In the genomic region with DNA sequence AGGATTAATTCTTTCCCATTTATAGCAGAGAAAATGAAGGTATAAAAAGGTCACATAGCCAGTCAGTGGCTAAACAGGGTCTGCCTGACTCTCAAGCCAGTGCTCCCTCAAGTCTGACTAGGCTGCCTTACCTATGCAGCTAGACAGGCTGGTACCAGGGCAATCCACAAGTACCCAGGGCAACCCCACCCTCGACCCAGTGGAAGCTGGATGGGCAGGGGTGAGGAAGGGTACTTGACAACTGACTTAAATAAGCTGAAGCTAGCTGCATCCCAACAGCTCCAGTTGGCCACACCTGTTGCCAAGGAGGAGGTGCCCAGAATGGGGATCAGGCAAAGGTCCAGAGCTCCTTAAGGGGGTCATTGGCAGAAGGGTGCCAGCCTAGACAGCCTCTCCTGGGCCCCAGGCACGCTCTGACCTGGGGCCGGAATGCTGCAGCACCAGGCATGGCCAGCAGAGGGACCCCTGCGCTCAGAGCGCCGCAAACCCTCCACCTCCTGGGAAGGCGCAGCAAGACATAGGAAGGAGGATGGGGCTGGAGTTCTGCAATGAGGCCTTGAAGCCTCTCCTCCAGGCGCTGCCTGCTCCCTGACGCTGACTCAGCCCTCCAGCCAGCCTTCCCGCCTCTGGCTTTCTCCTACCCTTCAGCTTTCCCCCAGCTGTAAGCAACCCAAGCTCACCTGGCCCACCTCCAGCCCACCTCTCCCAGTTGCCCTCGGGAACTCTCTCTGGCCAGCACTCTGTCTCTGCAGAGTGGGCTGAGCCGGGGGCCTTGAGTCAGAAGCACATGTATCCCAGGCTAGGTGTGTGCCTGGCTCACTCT, we compare ENCODE assay signal across 8 cellular contexts. TPM values are rescaled to one million over a fixed set of nuclear protein-coding genes. Genes with fewer than 3 reads are reported as not detected.
DNase-seq lines count a peak whose midpoint lies in the region; ATAC-seq and TF ChIP-seq lines count a peak whose summit lies in the region.

No MANE protein-coding gene starts in this region.

- H3K9ac ChIP-seq in HUES64 (ENCODE audit: low read depth, low read length) = peak overlapping the region; percentile 16; the same call in 1 of the 2 replicates

- no peak overlapping the region for H3K4me3 ChIP-seq in HUES64 (ENCODE audit: low read length)
- H3K4me3 ChIP-seq in testis = no peak overlapping the region

- DNase-seq in Daoy (ENCODE audit: low read depth) = peak; percentile 83
- peak; percentile 91 for DNase-seq in RWPE1 (ENCODE audit: low spot score)
- DNase-seq in activated gamma-delta T cell treated with Interleukin-2 at 50 U/mL for 16 hours = peak; percentile 60
- DNase-seq in foreskin melanocyte = peak; percentile 37
- peak; percentile 14 for DNase-seq in occipital lobe (lab: John Stamatoyannopoulos, UW)
- DNase-seq in testis = peak; percentile 83

- intact Hi-C loops in testis (cut with DNase I; ENCODE audit: low total_unique reads) = no loop called here

- CTCF ChIA-PET in RWPE1 (lab: Yijun Ruan, JAX) = interaction anchor here (0.6 to 4.2 kb wide), 29 partner anchors 10 to 961 kb away, joined by 3 to 56 read pairs (median 4); partner anchors contain the start of gene CD300LG

- no peaks in the 10 kb centered on the region for H3K27me3 ChIP-seq in HUES64 (ENCODE audit: insufficient read depth, low read length)
- H3K27me3 ChIP-seq in testis = no peaks in the 10 kb centered on the region

- TF ChIP-seq POLR2A in testis (IDR thresholded peaks at IDR 0.05) (no peak), GM18505 (IDR thresholded peaks at IDR 0.05; ENCODE audit: borderline replicate concordance, extremely low read depth, insufficient read depth, insufficient read length) (no peak)

- POLR2A ChIA-PET in RWPE1 (lab: Yijun Ruan, JAX; ENCODE audit: low non-redundant PET) = interaction anchor here (0.6 kb wide), 1 partner anchor 526 kb away, joined by 4 read pairs; no protein-coding TSS in a partner anchor

- H3K36me3 ChIP-seq in HUES64 (ENCODE audit: insufficient read depth, low read length) = no peaks in the 10 kb centered on the region
- no peaks in the 10 kb centered on the region for H3K36me3 ChIP-seq in testis (ENCODE audit: low read depth, missing control alignments)

- peak overlapping the region; percentile 26; the same call in 1 of the 2 replicates for H3K27ac ChIP-seq in HUES64 (ENCODE audit: low read depth, low read length)
- peak overlapping the region; percentile 57 for H3K27ac ChIP-seq in RWPE1
- peak overlapping the region in 1 of 2 donors; percentile 18 for H3K27ac ChIP-seq in testis

- WGBS in HUES64 = 20% methylated on average over 12 of the region's 12 CpGs
- WGBS in testis, 2 donors = 19 to 46% methylated on average over 4 to 11 of the region's 12 CpGs

- H3K9me3 ChIP-seq in HUES64 (ENCODE audit: insufficient read depth, low read depth, low read length) = no peaks in the 10 kb centered on the region
- no peaks in the 10 kb centered on the region for H3K9me3 ChIP-seq in testis

- TF ChIP-seq CTCF in RWPE1 (conservative IDR thresholded peaks at IDR 0.05; ENCODE audit: low read depth) (peak; percentile 98), testis (IDR thresholded peaks at IDR 0.05) (peak; percentile 82 to 95 (median 94))

- no peak for ATAC-seq in GM18505 (IDR thresholded peaks at IDR 0.05; ENCODE audit: unreplicated experiment)

- H3K4me1 ChIP-seq in HUES64 (ENCODE audit: insufficient read depth, low read length) (peaks cover 8% of the 10 kb centered on the region; the same call in 1 of the 2 replicates), testis (peaks cover 5% of the 10 kb centered on the region)

RNA-seq across cellular contexts. Expression of gene MPP2, which starts 28.9 kb away (rescaled TPM):
- total RNA-seq in Daoy (2014; rRNA removed; shearing (Covaris generic)) = 1.1 and 1.3 TPM in 2 replicates
- polyA plus RNA-seq in HUES64 (2013, experiment 1 of 2) = 17.9 TPM
- polyA plus RNA-seq in HUES64 (2013, experiment 2 of 2) = 17.9 TPM
- 14.2 TPM for total RNA-seq in occipital lobe
- 10 to 100 TPM; 25.1 to 25.8 TPM for total RNA-seq in testis
- polyA plus RNA-seq in testis (ENCODE audit: insufficient read depth, low read depth, low replicate concordance) = 31.4 TPM

RNA-seq across cellular contexts. Expression of gene CD300LG, which starts 31.5 kb away (rescaled TPM):
- total RNA-seq in Daoy (2014; rRNA removed; shearing (Covaris generic)) = 0.51 TPM in 1 of 2 replicates, not detected in the other
- polyA plus RNA-seq in HUES64 (2013, experiment 1 of 2) = not detected
- polyA plus RNA-seq in HUES64 (2013, experiment 2 of 2) = not detected
- total RNA-seq in occipital lobe (not detected), testis (10 to 100 TPM; 48.4 to 53.9 TPM)
- polyA plus RNA-seq in testis (ENCODE audit: insufficient read depth, low read depth, low replicate concordance) = 49.2 TPM

RNA-seq across cellular contexts. Expression of gene MPP3, which starts 45.5 kb away (rescaled TPM):
- total RNA-seq in Daoy (2014; rRNA removed; shearing (Covaris generic)) = 9.0 and 17.7 TPM in 2 replicates
- polyA plus RNA-seq in HUES64 (2013, experiment 1 of 2) = 3.7 TPM
- polyA plus RNA-seq in HUES64 (2013, experiment 2 of 2) = 3.9 TPM
- total RNA-seq in occipital lobe (27.1 TPM), testis (10 to 100 TPM; 16.7 to 18.2 TPM)
- polyA plus RNA-seq in testis (ENCODE audit: insufficient read depth, low read depth, low replicate concordance) = 5.9 TPM

Comparison
In these comparisons a context has a peak if more than half of its experiments do, and no peak if none do; other contexts are left out.
1. DNase-seq: peak in every context shown above with its lines; median percentile 91 in RWPE1; 83 in Daoy; 83 in testis; 60 in activated gamma-delta T cell treated with Interleukin-2 at 50 U/mL for 16 hours; 37 in foreskin melanocyte; 14 in occipital lobe.
2. RNA of gene CD300LG, which starts 31.5 kb away (total RNA-seq): 48.4 to 53.9 TPM in testis; 0.51 TPM in Daoy and not detected in occipital lobe (single experiment); every median in the first group is over 10 times any median in the second.